In genomic region chr2:95344656-95345055, GRCh38 we compare ENCODE assay signal across 15 cellular contexts. TPM values are rescaled to one million over a fixed set of nuclear protein-coding genes. Genes with fewer than 3 reads are reported as not detected.
DNase-seq lines count a peak whose midpoint lies in the region; ATAC-seq and TF ChIP-seq lines count a peak whose summit lies in the region.
"Had no signal": no experiment of that assay in that cellular context is flagged by ENCODE, and none has a peak within 500 bp of the region (broad histone marks: within the 10 kb centered on the region; RNA-seq: fewer than 3 reads in every experiment).

No MANE protein-coding gene starts in this region.

- H3K9me2 ChIP-seq in HCT116 (ENCODE audit: insufficient read depth), result no peaks in the 10 kb centered on the region
- H3K9me2 ChIP-seq: SK-N-SH had no signal

- no peak overlapping the region for H2AFZ ChIP-seq in HCT116 (ENCODE audit: low read depth, low read length, poor library complexity, severe bottlenecking)

- ATAC-seq in HCT116, result no peak

- peak overlapping the region; percentile 24 for H3K4me3 Mint-ChIP-seq in T-helper 2 cell treated with Interferon-gamma antibody and Interleukin-4, amounts not matched to agents 5 μg/mL and 100 μg/mL, for 36 hours
- H3K4me3 Mint-ChIP-seq in chondrocyte (ENCODE audit: unreplicated experiment), result no peak overlapping the region
- peak overlapping the region; percentile 54 for H3K4me3 Mint-ChIP-seq in neural crest cell

- CTCF ChIA-PET in HCT116 (lab: Charles Lee), result interaction anchor here (0.7 to 2.1 kb wide), 14 partner anchors 10 to 383 kb away, joined by 3 to 29 read pairs (median 4); partner anchors contain the start of gene FAHD2A

- peaks cover 43% of the 10 kb centered on the region for H3K27me3 Mint-ChIP-seq in T-helper 2 cell treated with Interferon-gamma antibody and Interleukin-4, amounts not matched to agents 5 μg/mL and 100 μg/mL, for 36 hours (ENCODE audit: low read depth)
- H3K27me3 Mint-ChIP-seq in chondrocyte (ENCODE audit: low read depth) (peaks cover 31% of the 10 kb centered on the region), neural crest cell (ENCODE audit: low read depth) (peaks cover 75% of the 10 kb centered on the region)

- no peak for TF ChIP-seq RAD21 in HCT116 (IDR thresholded peaks at IDR 0.05; ENCODE audit: low read depth)

- H3K9me3 Mint-ChIP-seq in T-helper 2 cell treated with Interferon-gamma antibody and Interleukin-4, amounts not matched to agents 5 μg/mL and 100 μg/mL, for 36 hours, result no peaks in the 10 kb centered on the region
- no peaks in the 10 kb centered on the region for H3K9me3 Mint-ChIP-seq in chondrocyte (ENCODE audit: low read depth)
- no peaks in the 10 kb centered on the region for H3K9me3 Mint-ChIP-seq in neural crest cell
- H3K9me3 Mint-ChIP-seq: central memory CD8-positive, alpha-beta T cell; stimulated activated naive B cell treated with anti-CD40 and anti-IgM and Interleukin-4, amounts not matched to agents 10 μg/mL and 1 μg/mL and 100 μg/mL, for 72 hours had no signal

- H3K4me3 ChIP-seq in HCT116 (replicated peaks in 1 of 2; ENCODE audit: low read depth in 1 of 2, low read length in 2 of 2), result no peak overlapping the region

- H3K4me1 ChIP-seq in HCT116 (ENCODE audit: control insufficient read depth in 1 of 2, insufficient read depth in 2 of 2, low read length in 2 of 2), result peaks cover 0 to 26% of the 10 kb centered on the region in 2 experiments; a peak in 3 of 4 replicates

- TF ChIP-seq POLR2A in HCT116 (IDR thresholded peaks at IDR 0.05; ENCODE audit: borderline replicate concordance, extremely low read depth, insufficient read depth, insufficient read length), result no peak

- H3K79me2 ChIP-seq in HCT116 (ENCODE audit: insufficient read depth, low read length), result no peaks in the 10 kb centered on the region

- no peaks in the 10 kb centered on the region for H3K36me3 Mint-ChIP-seq in T-helper 2 cell treated with Interferon-gamma antibody and Interleukin-4, amounts not matched to agents 5 μg/mL and 100 μg/mL, for 36 hours (ENCODE audit: low read depth)
- H3K36me3 Mint-ChIP-seq in chondrocyte (ENCODE audit: low read depth), result peaks cover 1% of the 10 kb centered on the region
- H3K36me3 Mint-ChIP-seq in neural crest cell (ENCODE audit: low read depth), result no peaks in the 10 kb centered on the region
- H3K36me3 Mint-ChIP-seq: stimulated activated naive B cell treated with anti-CD40 and anti-IgM and Interleukin-4, amounts not matched to agents 10 μg/mL and 1 μg/mL and 100 μg/mL, for 72 hours had no signal

- H3K27ac ChIP-seq in HCT116 (ENCODE audit: low read depth, low read length) (no peak overlapping the region), substantia nigra (ENCODE audit: low read depth, low read length, poor library complexity, severe bottlenecking) (no peak overlapping the region)
- H3K27ac ChIP-seq: adrenal gland had no signal

- no peaks in the 10 kb centered on the region for H3K4me1 Mint-ChIP-seq in T-helper 2 cell treated with Interferon-gamma antibody and Interleukin-4, amounts not matched to agents 5 μg/mL and 100 μg/mL, for 36 hours (ENCODE audit: low read depth)
- H3K4me1 Mint-ChIP-seq in chondrocyte (ENCODE audit: low read depth), result no peaks in the 10 kb centered on the region
- H3K4me1 Mint-ChIP-seq in neural crest cell, result no peaks in the 10 kb centered on the region
- H3K4me1 Mint-ChIP-seq: central memory CD8-positive, alpha-beta T cell had no signal

- POLR2A ChIA-PET in HCT116 (lab: Charles Lee), result interaction anchor here (1.4 kb wide), 1 partner anchor 11 kb away, joined by 5 read pairs; no protein-coding TSS in a partner anchor

- peak overlapping the region; percentile 97 for H3K4me2 ChIP-seq in HCT116 (ENCODE audit: low read length)

- no TSS peak for BruUV-seq in HCT116 (replicated peaks; lab: Mats Ljungman, UMichigan)

- no peaks in the 10 kb centered on the region for H3K27me3 ChIP-seq in HCT116 (ENCODE audit: insufficient read depth, low read length)
- H3K27me3 ChIP-seq: adrenal gland, thyroid gland had no signal

- RAD21 ChIA-PET in HCT116 (lab: Charles Lee; ENCODE audit: low non-redundant PET in 1 of 2, low total read pairs in 2 of 2, uncharacterized antibody in 2 of 2, unreplicated experiment in 2 of 2), result no interaction called here

- TF ChIP-seq CTCF in HCT116 (IDR thresholded peaks at IDR 0.05 in 2 of 3, conservative IDR thresholded peaks at IDR 0.05 in 1 of 3; ENCODE audit: borderline replicate concordance in 1 of 3, insufficient read depth in 1 of 3, low read depth in 2 of 3, low read length in 2 of 3), result no peak
- no peak for TF ChIP-seq CTCF in chondrocyte (IDR thresholded peaks at IDR 0.05)
- no peak for TF ChIP-seq CTCF in neural crest cell (conservative IDR thresholded peaks at IDR 0.05)

- H3K36me3 ChIP-seq in HCT116 (ENCODE audit: control insufficient read depth in 1 of 2, insufficient read depth in 2 of 2, low read length in 2 of 2), result no peaks in the 10 kb centered on the region
- H3K36me3 ChIP-seq: adrenal gland, thyroid gland had no signal

- intact Hi-C loops in HCT116 (cut with micrococcal nuclease), result loop anchor here (1.0 kb wide), 1 partner anchor 385 kb away; no protein-coding TSS in a partner anchor

- 0 out of 2 replicates have a peak overlapping the region, but pooled peaks have one; percentile 60 for H3K9ac ChIP-seq in HCT116 (ENCODE audit: low read length)
- H3K9ac ChIP-seq: SK-N-SH had no signal

- no peak for DNase-seq in T-helper 2 cell treated with Interferon-gamma antibody and Interleukin-4, amounts not matched to agents 5 μg/mL and 100 μg/mL, for 36 hours (ENCODE audit: low spot score)
- DNase-seq in T-helper 2 cell (no peak), HCT116 (ENCODE audit: low read depth, low spot score) (no peak), chondrocyte (ENCODE audit: low spot score) (peak; percentile 47), neural crest cell (ENCODE audit: low read depth, low spot score) (no peak), GM19238 (ENCODE audit: insufficient read length, low spot score) (no peak), substantia nigra (lab: John Stamatoyannopoulos, UW) (no peak), amygdala (lab: John Stamatoyannopoulos, UW) (no peak)
- DNase-seq: activated CD4-positive, alpha-beta T cell treated with anti-CD3 and anti-CD28 coated beads for 4 hours; NCI-H774; SK-N-SH; stimulated activated naive B cell treated with anti-CD40 and anti-IgM and Interleukin-4, amounts not matched to agents 10 μg/mL and 1 μg/mL and 100 μg/mL, for 72 hours; thyroid gland had no signal

- no peaks in the 10 kb centered on the region for H4K20me1 ChIP-seq in HCT116 (ENCODE audit: insufficient read depth)

- no peak overlapping the region for H3K27ac Mint-ChIP-seq in T-helper 2 cell treated with Interferon-gamma antibody and Interleukin-4, amounts not matched to agents 5 μg/mL and 100 μg/mL, for 36 hours
- H3K27ac Mint-ChIP-seq in chondrocyte (ENCODE audit: unreplicated experiment) (no peak overlapping the region), neural crest cell (ENCODE audit: unreplicated experiment) (no peak overlapping the region)
- H3K27ac Mint-ChIP-seq: stimulated activated naive B cell treated with anti-CD40 and anti-IgM and Interleukin-4, amounts not matched to agents 10 μg/mL and 1 μg/mL and 100 μg/mL, for 72 hours had no signal

- H3K9me3 ChIP-seq in HCT116 (ENCODE audit: control insufficient read depth in 1 of 2, insufficient read depth in 1 of 2, low read depth in 1 of 2, low read length in 2 of 2), result no peaks in the 10 kb centered on the region
- H3K9me3 ChIP-seq: adrenal gland, SK-N-SH, thyroid gland had no signal

TF ChIP-seq in HCT116, 20 proteins besides CTCF, POLR2A, EP300 and RAD21:
- TF ChIP-seq SRF (IDR thresholded peaks at IDR 0.05; ENCODE audit: low read depth) (no peak), ZBTB33 (IDR thresholded peaks at IDR 0.05; ENCODE audit: extremely low read depth, insufficient replicate concordance, low read length) (no peak), TCF7L2 (IDR thresholded peaks at IDR 0.05; ENCODE audit: borderline replicate concordance, extremely low read depth, insufficient read depth, insufficient read length) (no peak), POLR2AphosphoS5 (IDR thresholded peaks at IDR 0.05; ENCODE audit: low read depth, low read length) (no peak), CEBPB (IDR thresholded peaks at IDR 0.05; ENCODE audit: low read depth) (no peak), ZNF274 (IDR thresholded peaks at IDR 0.05; ENCODE audit: low read depth, low read length) (no peak)

RNA-seq across cellular contexts. Expression of gene KCNIP3, which starts 47.5 kb away (rescaled TPM):
- total RNA-seq in HCT116 (2021; ENCODE audit: unreplicated experiment) (3.1 TPM), chondrocyte (3.1 to 6.0 TPM (median 5.9 TPM) in 3 replicates), neural crest cell (2.9 and 4.1 TPM in 2 replicates)
- polyA plus RNA-seq in HCT116 (2012), result 1.8 and 2.0 TPM in 2 replicates

RNA-seq across cellular contexts. Expression of gene FAHD2A, which starts 57.9 kb away (rescaled TPM):
- total RNA-seq in HCT116 (2021; ENCODE audit: unreplicated experiment) (25.4 TPM), chondrocyte (23.9 to 30.4 TPM (median 27.4 TPM) in 3 replicates), neural crest cell (37.7 and 42.2 TPM in 2 replicates)
- 31.9 and 32.0 TPM in 2 replicates for polyA plus RNA-seq in HCT116 (2012)
